ENCODE assay signal across 8 cellular contexts in genomic region chrX:109890910-109891502, GRCh38.
DNase-seq lines count a peak whose midpoint lies in the region; ATAC-seq and TF ChIP-seq lines count a peak whose summit lies in the region.

No MANE protein-coding gene starts in this region.

- no peaks in the 10 kb centered on the region for H3K9me3 Mint-ChIP-seq in mesothelial cell of epicardium
- H3K9me3 Mint-ChIP-seq in stimulated activated effector memory CD8-positive, alpha-beta T cell treated with anti-CD3 and anti-CD28 coated beads, Interleukin-12 subunit alpha, Interleukin-12 subunit beta, amount 100 ng/mL, for 72 hours: no peaks in the 10 kb centered on the region

- H3K4me1 ChIP-seq in effector memory CD4-positive, alpha-beta T cell (ENCODE audit: control insufficient read depth, insufficient read depth, low read length, poor library complexity, severe bottlenecking): no peaks in the 10 kb centered on the region

- no peak overlapping the region for H3K4me3 ChIP-seq in effector memory CD4-positive, alpha-beta T cell (ENCODE audit: insufficient read depth, low read depth, low read length, poor library complexity, severe bottlenecking)

- peaks cover 24% of the 10 kb centered on the region for H3K27me3 Mint-ChIP-seq in mesothelial cell of epicardium (ENCODE audit: low read depth)

- no peak overlapping the region for H3K27ac ChIP-seq in effector memory CD4-positive, alpha-beta T cell (ENCODE audit: insufficient read depth, low read length, poor library complexity, severe bottlenecking)

- peak; percentile 81 for DNase-seq in NCI-H2081 (lab: John Stamatoyannopoulos, UW)
- DNase-seq in NCI-H2081 treated with DMSO at 0.1 percent for 48 hours (lab: John Stamatoyannopoulos, UW): no peak
- peak; percentile 17 for DNase-seq in NCI-H345 treated with DMSO at 0.1 percent for 48 hours (lab: John Stamatoyannopoulos, UW; ENCODE audit: unreplicated experiment)
- peak; percentile 25 for DNase-seq in activated CD4-positive, alpha-beta T cell treated with anti-CD3 and anti-CD28 coated beads, Interleukin-2, amount 50 U/mL, for 1 hour
- peak; percentile 3 to 20 (median 5) for DNase-seq in effector memory CD4-positive, alpha-beta T cell
- peak; percentile 33 to 67 for DNase-seq in mesothelial cell of epicardium (ENCODE audit: low spot score in 2 of 2, unreplicated experiment in 2 of 2)
- DNase-seq in stimulated activated effector memory CD8-positive, alpha-beta T cell treated with anti-CD3 and anti-CD28 coated beads, Interleukin-12 subunit alpha, Interleukin-12 subunit beta, amount 100 ng/mL, for 72 hours (ENCODE audit: low spot score in 2 of 2): peak; percentile 18 to 56

- ATAC-seq in HG02938 (IDR thresholded peaks at IDR 0.05; ENCODE audit: unreplicated experiment): peak; percentile 48
- no peak for ATAC-seq in stimulated activated effector memory CD8-positive, alpha-beta T cell treated with anti-CD3 and anti-CD28 coated beads, Interleukin-12 subunit alpha, Interleukin-12 subunit beta, amount 100 ng/mL, for 72 hours

- no peak overlapping the region for H3K4me3 Mint-ChIP-seq in mesothelial cell of epicardium
- H3K4me3 Mint-ChIP-seq in stimulated activated effector memory CD8-positive, alpha-beta T cell treated with anti-CD3 and anti-CD28 coated beads, Interleukin-12 subunit alpha, Interleukin-12 subunit beta, amount 100 ng/mL, for 72 hours: no peak overlapping the region

- H3K27ac Mint-ChIP-seq in mesothelial cell of epicardium: no peak overlapping the region
- no peak overlapping the region for H3K27ac Mint-ChIP-seq in stimulated activated effector memory CD8-positive, alpha-beta T cell treated with anti-CD3 and anti-CD28 coated beads, Interleukin-12 subunit alpha, Interleukin-12 subunit beta, amount 100 ng/mL, for 72 hours

- H3K27me3 ChIP-seq in effector memory CD4-positive, alpha-beta T cell (replicated peaks; ENCODE audit: control insufficient read depth, insufficient read depth, low read length, poor library complexity, severe bottlenecking): no peaks in the 10 kb centered on the region

- no peaks in the 10 kb centered on the region for H3K36me3 Mint-ChIP-seq in mesothelial cell of epicardium
- no peaks in the 10 kb centered on the region for H3K36me3 Mint-ChIP-seq in stimulated activated effector memory CD8-positive, alpha-beta T cell treated with anti-CD3 and anti-CD28 coated beads, Interleukin-12 subunit alpha, Interleukin-12 subunit beta, amount 100 ng/mL, for 72 hours

- H3K36me3 ChIP-seq in effector memory CD4-positive, alpha-beta T cell (ENCODE audit: control insufficient read depth, insufficient read depth, low read length): no peaks in the 10 kb centered on the region

- no peaks in the 10 kb centered on the region for H3K9me3 ChIP-seq in effector memory CD4-positive, alpha-beta T cell (ENCODE audit: control insufficient read depth, low read length)

- TF ChIP-seq CTCF in mesothelial cell of epicardium (IDR thresholded peaks at IDR 0.05; ENCODE audit: unreplicated experiment): peak; percentile 89

- H3K4me1 Mint-ChIP-seq in mesothelial cell of epicardium: no peaks in the 10 kb centered on the region
- no peaks in the 10 kb centered on the region for H3K4me1 Mint-ChIP-seq in stimulated activated effector memory CD8-positive, alpha-beta T cell treated with anti-CD3 and anti-CD28 coated beads, Interleukin-12 subunit alpha, Interleukin-12 subunit beta, amount 100 ng/mL, for 72 hours
